19 cellular contexts compared by ENCODE assay signal in genomic region chr13:84962141-84962750, GRCh38.
A peak's percentile ranks its signal among the peaks of the same experiment; 100 is the strongest.
DNase-seq lines count a peak whose midpoint lies in the region; ATAC-seq and TF ChIP-seq lines count a peak whose summit lies in the region.
"Had no signal": no experiment of that assay in that cellular context is flagged by ENCODE, and none has a peak within 500 bp of the region (broad histone marks: within the 10 kb centered on the region; RNA-seq: fewer than 3 reads in every experiment).

No MANE protein-coding gene starts in this region.

- H3K4me1 ChIP-seq in OCI-LY7 (ENCODE audit: insufficient read depth, low read length, poor library complexity, severe bottlenecking), result peaks cover 17% of the 10 kb centered on the region
- no peaks in the 10 kb centered on the region for H3K4me1 ChIP-seq in spleen

- BruUV-seq in OCI-LY7 (replicated peaks; lab: Mats Ljungman, UMichigan), result no TSS peak

- peak; percentile 72 for ATAC-seq in GM18868 (IDR thresholded peaks at IDR 0.05; ENCODE audit: unreplicated experiment)
- no peak for ATAC-seq in GM18520 (IDR thresholded peaks at IDR 0.05; ENCODE audit: unreplicated experiment)
- no peak for ATAC-seq in GM18873 (IDR thresholded peaks at IDR 0.05; ENCODE audit: low FRiP score, unreplicated experiment)
- ATAC-seq in T-cell (replicated peaks in 1 of 4), result no peak
- ATAC-seq: CD8-positive, alpha-beta T cell; HepG2 had no signal

- H2AFZ ChIP-seq in OCI-LY7 (ENCODE audit: low read length), result peak overlapping the region; percentile 56

- no peaks in the 10 kb centered on the region for H3K27me3 ChIP-seq in spleen (replicated peaks in 1 of 7)
- H3K27me3 ChIP-seq: BLaER1 treated with 17β-estradiol and CSF1 and Interleukin-3, amounts not matched to agents 10 nM and 100 nM had no signal

- peak; percentile 75 for DNase-seq in OCI-LY7 (ENCODE audit: low spot score)
- DNase-seq in left kidney (ENCODE audit: low read depth, low spot score), result peak; percentile 5
- peak; percentile 56 for DNase-seq in spleen
- no peak for DNase-seq in activated naive CD4-positive, alpha-beta T cell treated with anti-CD3 and anti-CD28 coated beads, Interleukin-2, amount 50 U/mL, for 16 hours
- DNase-seq in T-cell, result no peak
- DNase-seq: CD8-positive, alpha-beta T cell; HFFc6; KBM-7; NCI-H1048; NCI-H1436; NCI-H1930; NCI-H345; NCI-H526 treated with DMSO at 0.1 percent for 48 hours; NK-92 treated with Interleukin-12 subunit alpha and Interleukin-12 subunit beta, amount 100 ng/mL, for 24 hours had no signal

- no peak overlapping the region for H3K27ac ChIP-seq in OCI-LY7 (ENCODE audit: low read depth, low read length, poor library complexity, severe bottlenecking)
- H3K27ac ChIP-seq in spleen, result no peak overlapping the region
- H3K27ac ChIP-seq: BLaER1 treated with 17β-estradiol and CSF1 and Interleukin-3, amounts not matched to agents 10 nM and 100 nM had no signal

- TF ChIP-seq CTCF in OCI-LY7 (conservative IDR thresholded peaks at IDR 0.05; ENCODE audit: low read length), result no peak
- TF ChIP-seq CTCF in spleen (IDR thresholded peaks at IDR 0.05 in 8 of 11, conservative IDR thresholded peaks at IDR 0.05 in 3 of 11), result no peak

- no peaks in the 10 kb centered on the region for H3K4me1 Mint-ChIP-seq in T-cell

- peaks cover 10% of the 10 kb centered on the region; the same call in 1 of the 2 replicates for H3K9me3 ChIP-seq in OCI-LY7 (ENCODE audit: low read length)
- no peaks in the 10 kb centered on the region for H3K9me3 ChIP-seq in spleen

- H3K9me2 ChIP-seq in OCI-LY7 (ENCODE audit: insufficient read depth, low read length), result no peaks in the 10 kb centered on the region

- intact Hi-C loops in OCI-LY7 (cut with micrococcal nuclease; ENCODE audit: unreplicated experiment), result no loop called here
- intact Hi-C loops in spleen (cut with DNase I; ENCODE audit: low total_unique reads), result no loop called here

- no peak for TF ChIP-seq POLR2A in spleen (IDR thresholded peaks at IDR 0.05)

- no peaks in the 10 kb centered on the region for H3K79me2 ChIP-seq in OCI-LY7 (ENCODE audit: insufficient read depth, low read depth, low read length)

- CTCF ChIA-PET in OCI-LY7 (lab: Charles Lee; ENCODE audit: unreplicated experiment), result no interaction called here
- CTCF ChIA-PET in T-cell (lab: Charles Lee), result interaction anchor here in 1 of 2 donors (0.6 kb wide), 1 partner anchor 19 kb away, joined by 3 read pairs; no protein-coding TSS in a partner anchor

- H3K4me3 ChIP-seq in OCI-LY7 (ENCODE audit: low read depth, low read length, poor library complexity, severe bottlenecking) (no peak overlapping the region), spleen (no peak overlapping the region)
- H3K4me3 ChIP-seq: BLaER1 treated with 17β-estradiol and CSF1 and Interleukin-3, amounts not matched to agents 10 nM and 100 nM had no signal

- POLR2A ChIA-PET in OCI-LY7 (lab: Charles Lee) (interaction anchor here (0.7 to 2.1 kb wide), 9 partner anchors 8 to 226 kb away, joined by 3 to 13 read pairs (median 4); no protein-coding TSS in a partner anchor), T-cell (lab: Charles Lee) (no interaction called here)

- no peaks in the 10 kb centered on the region for H3K36me3 Mint-ChIP-seq in T-cell
- H3K36me3 Mint-ChIP-seq: CD8-positive, alpha-beta T cell had no signal

- no peaks in the 10 kb centered on the region for H4K20me1 ChIP-seq in OCI-LY7 (ENCODE audit: insufficient read depth, low read length)
- H4K20me1 ChIP-seq: BLaER1 treated with 17β-estradiol and CSF1 and Interleukin-3, amounts not matched to agents 10 nM and 100 nM had no signal

- H3K27me3 Mint-ChIP-seq in T-cell, result no peaks in the 10 kb centered on the region

- H3K9me3 Mint-ChIP-seq in T-cell, result peaks cover 0 to 4% (median 2%) of the 10 kb centered on the region in 3 donors
- H3K9me3 Mint-ChIP-seq: CD8-positive, alpha-beta T cell; HFFc6 had no signal

- H3K4me2 ChIP-seq in OCI-LY7 (ENCODE audit: low read length), result peak overlapping the region; percentile 39

- WGBS in spleen, 5 donors, result 49 to 74% (median 64%) methylated on average over 4 to 12 of the region's 12 CpGs

- no peak overlapping the region for H3K4me3 Mint-ChIP-seq in T-cell
- H3K4me3 Mint-ChIP-seq: CD8-positive, alpha-beta T cell; HFFc6 had no signal

- H3K36me3 ChIP-seq in OCI-LY7 (ENCODE audit: insufficient read depth, low read length) (no peaks in the 10 kb centered on the region), spleen (no peaks in the 10 kb centered on the region)
- H3K36me3 ChIP-seq: BLaER1 treated with 17β-estradiol and CSF1 and Interleukin-3, amounts not matched to agents 10 nM and 100 nM had no signal

- no peak overlapping the region for H3K27ac Mint-ChIP-seq in T-cell
- H3K27ac Mint-ChIP-seq: CD8-positive, alpha-beta T cell; HFFc6 had no signal

Comparison
In these comparisons a context has a peak if more than half of its experiments do, and no peak if none do; other contexts are left out.
1. DNase-seq: peak in OCI-LY7 (single experiment), left kidney (single experiment) and spleen (single experiment); none in activated naive CD4-positive, alpha-beta T cell treated with anti-CD3 and anti-CD28 coated beads, Interleukin-2, amount 50 U/mL, for 16 hours (single experiment) and T-cell (0 of 34).